ENCODE assay signal across 8 cellular contexts in genomic region chr3:8607285-8608040, GRCh38. TPM values are rescaled to one million over a fixed set of nuclear protein-coding genes. Genes with fewer than 3 reads are reported as not detected.
A peak's percentile ranks its signal among the peaks of the same experiment; 100 is the strongest.
DNase-seq lines count a peak whose midpoint lies in the region; ATAC-seq and TF ChIP-seq lines count a peak whose summit lies in the region.

No MANE protein-coding gene starts in this region.

- no peak overlapping the region for H2BK15ac ChIP-seq in H9 (ENCODE audit: low read depth, low read length)

- no peak overlapping the region for H2AFZ ChIP-seq in H9 (ENCODE audit: low read length)
- H2AFZ ChIP-seq in MM.1S (ENCODE audit: low read length): no peak overlapping the region

- no peaks in the 10 kb centered on the region for H3K9me3 ChIP-seq in H9 (ENCODE audit: control insufficient read depth, low read depth, low read length)
- no peaks in the 10 kb centered on the region for H3K9me3 ChIP-seq in MM.1S (replicated peaks; ENCODE audit: insufficient read depth, low read length)

- H3K4me3 Mint-ChIP-seq in H9: no peak overlapping the region

- H3K4me2 ChIP-seq in H9 (ENCODE audit: insufficient read depth, insufficient read length, low read length) (no peak overlapping the region), MM.1S (ENCODE audit: low read depth, low read length) (no peak overlapping the region)

- H3K56ac ChIP-seq in H9 (ENCODE audit: insufficient read length, low read depth, low read length): no peak overlapping the region

- H3K27me3 ChIP-seq in H9 (ENCODE audit: insufficient read depth, low read length) (no peaks in the 10 kb centered on the region), MM.1S (replicated peaks; ENCODE audit: insufficient read depth, low read length) (no peaks in the 10 kb centered on the region)

- no peaks in the 10 kb centered on the region for H3K36me3 ChIP-seq in MM.1S (replicated peaks; ENCODE audit: insufficient read depth, low read length)

- no peaks in the 10 kb centered on the region for H3F3A ChIP-seq in MM.1S (ENCODE audit: insufficient read depth, low read length)

- H3K9me2 ChIP-seq in MM.1S (replicated peaks; ENCODE audit: insufficient read depth, low read length): no peaks in the 10 kb centered on the region

- H2AK5ac ChIP-seq in H9 (ENCODE audit: insufficient read length, low read length): no peak overlapping the region

- no peaks in the 10 kb centered on the region for H3K79me2 ChIP-seq in H9 (ENCODE audit: insufficient read depth, low read length)
- H3K79me2 ChIP-seq in MM.1S (ENCODE audit: low read length): no peaks in the 10 kb centered on the region

- H3K27ac ChIP-seq in H9 (ENCODE audit: insufficient read length, low read depth, low read length) (no peak overlapping the region), VCaP (peak overlapping the region; percentile 22; the same call in 1 of the 2 replicates), MM.1S (ENCODE audit: low read length) (no peak overlapping the region)

- H3K4ac ChIP-seq in H9 (ENCODE audit: low read depth, low read length): no peak overlapping the region

- TF ChIP-seq CTCF in H9 (conservative IDR thresholded peaks at IDR 0.05) (peak; percentile 67), VCaP (conservative IDR thresholded peaks at IDR 0.05) (peak; percentile 90), MM.1S (IDR thresholded peaks at IDR 0.05; ENCODE audit: low read length) (no peak)

- in situ Hi-C loops in KBM-7 (cut with MboI; ENCODE audit: low pct_unique_long_range_greater_than_20kb, low sequenced_read_pairs): no loop called here

- no peak overlapping the region for H3K4me3 ChIP-seq in MM.1S (ENCODE audit: low read length)

- WGBS in H9 (ENCODE audit: extremely low coverage, insufficient read length, low lambda C conversion rate): no CpG with 5 or more reads among the region's 7 CpGs

- DNase-seq in Ammon's horn (ENCODE audit: low spot score): peak; percentile 64
- peak; percentile 43 for DNase-seq in H9
- DNase-seq in cardiac septum (ENCODE audit: low spot score): peak; percentile 83
- peak; percentile 49 for DNase-seq in putamen (ENCODE audit: low spot score)
- DNase-seq in KBM-7: no peak
- DNase-seq in MM.1S: no peak

- H3K4me1 ChIP-seq in H9 (ENCODE audit: insufficient read depth, low read length) (no peaks in the 10 kb centered on the region), MM.1S (ENCODE audit: low read length) (no peaks in the 10 kb centered on the region)

- H4K20me1 ChIP-seq in H9 (ENCODE audit: control insufficient read depth, insufficient read depth, insufficient read length) (no peaks in the 10 kb centered on the region), MM.1S (ENCODE audit: insufficient read depth, low read length) (no peaks in the 10 kb centered on the region)

- no peak for ATAC-seq in HG02973 (IDR thresholded peaks at IDR 0.05; ENCODE audit: unreplicated experiment)

- H3K36me3 Mint-ChIP-seq in H9 (ENCODE audit: insufficient read depth in 1 of 3, low read depth in 3 of 3): peaks cover 0 to 13% (median 7%) of the 10 kb centered on the region in 3 experiments; a peak in 3 of 7 replicates

- no peak overlapping the region for H3K9ac ChIP-seq in H9 (ENCODE audit: extremely low read depth, insufficient read length, low read length)
- no peak overlapping the region for H3K9ac ChIP-seq in MM.1S (ENCODE audit: low read length)

- H3K27ac Mint-ChIP-seq in H9: 0 out of 7 replicates have a peak overlapping the region, but pooled peaks of 1 of the 3 experiments have one; percentile 53

- H3K27me3 Mint-ChIP-seq in H9 (ENCODE audit: low read depth): peaks cover 2% of the 10 kb centered on the region; the same call in 1 of the 2 replicates

- H3T11ph ChIP-seq in H9 (ENCODE audit: low read length): no peak overlapping the region

- H3K23me2 ChIP-seq in H9 (ENCODE audit: insufficient read length, low read depth, low read length, poor library complexity, severe bottlenecking): no peaks in the 10 kb centered on the region

- H4K91ac ChIP-seq in H9 (ENCODE audit: insufficient read length, low read depth, low read length): no peak overlapping the region

- no peak overlapping the region for H3K14ac ChIP-seq in H9 (ENCODE audit: insufficient read depth, low read length)

- H2BK5ac ChIP-seq in H9 (ENCODE audit: insufficient read length, low read length): no peak overlapping the region

- no peak overlapping the region for H3K18ac ChIP-seq in H9 (ENCODE audit: insufficient read length, low read depth, low read length)

- no peak overlapping the region for H4K8ac ChIP-seq in H9 (replicated peaks; ENCODE audit: insufficient read length, low read depth, low read length)

- no peak overlapping the region for H4K5ac ChIP-seq in H9 (ENCODE audit: insufficient read length, low read depth, low read length)

- H3K79me1 ChIP-seq in H9 (ENCODE audit: insufficient read depth, low read depth, low read length, poor library complexity, severe bottlenecking): no peaks in the 10 kb centered on the region

- intact Hi-C loops in cardiac septum (cut with DNase I): loop anchor here (1.0 to 2.0 kb wide), 2 partner anchors 125 to 165 kb away; no protein-coding TSS in a partner anchor

- no peak overlapping the region for H3K23ac ChIP-seq in H9 (ENCODE audit: insufficient read length, low read depth, low read length)

- H3K4me1 Mint-ChIP-seq in H9: peaks cover 16 to 20% of the 10 kb centered on the region in 2 experiments

- no peak overlapping the region for H2BK12ac ChIP-seq in H9 (ENCODE audit: insufficient read length, low read depth, low read length)

- no peak overlapping the region for H2BK20ac ChIP-seq in H9 (ENCODE audit: low read depth, low read length, poor library complexity, severe bottlenecking)

- H2BK120ac ChIP-seq in H9 (ENCODE audit: low read depth, low read length, poor library complexity, severe bottlenecking): no peak overlapping the region

- peaks cover 0 to 6% of the 10 kb centered on the region in 2 experiments; a peak in 1 of 5 replicates for H3K9me3 Mint-ChIP-seq in H9

RNA-seq across cellular contexts. Expression of gene SSUH2, which starts 37.1 kb away (rescaled TPM):
- total RNA-seq in H9 (2021) (0.61 and 0.64 TPM in 2 replicates), cardiac septum (2.4 TPM)

Comparison
In these comparisons a context has a peak if more than half of its experiments do, and no peak if none do; other contexts are left out.
1. DNase-seq: peak in Ammon's horn (single experiment), H9 (single experiment), cardiac septum (single experiment) and putamen (single experiment); none in KBM-7 (single experiment) and MM.1S (single experiment).